Comparison of ENCODE assay signal across 24 cellular contexts in genomic region chr4:78079701-78080430, GRCh38. TPM values are rescaled to one million over a fixed set of nuclear protein-coding genes. Genes with fewer than 3 reads are reported as not detected.
DNase-seq lines count a peak whose midpoint lies in the region; TF ChIP-seq lines count a peak whose summit lies in the region.
"Had no signal": no experiment of that assay in that cellular context is flagged by ENCODE, and none has a peak within 500 bp of the region (broad histone marks: within the 10 kb centered on the region; RNA-seq: fewer than 3 reads in every experiment).

No MANE protein-coding gene starts in this region.

- DNase-seq in NCI-H1092 treated with DMSO at 0.1 percent for 48 hours (lab: John Stamatoyannopoulos, UW) (peak; percentile 87), NCI-H2107 treated with DMSO at 0.1 percent for 48 hours (lab: John Stamatoyannopoulos, UW; ENCODE audit: unreplicated experiment) (peak; percentile 84), WERI-Rb-1 (peak; percentile 33), retina (peak; percentile 16), endothelial cell (ENCODE audit: low spot score) (no peak), GM13976 (ENCODE audit: low spot score) (no peak), posterior vena cava (ENCODE audit: low spot score) (no peak)
- DNase-seq: activated CD4-positive, alpha-beta memory T cell treated with anti-CD3 and anti-CD28 coated beads, Interleukin-2, amount 10 ng/mL, durations not matched to agents 7 days and 5 days; activated CD4-positive, CD25-positive, alpha-beta regulatory T cell; activated naive CD4-positive, alpha-beta T cell treated with Interleukin-2 at 50 U/mL for 16 hours; activated T-cell treated with anti-CD3 and anti-CD28 coated beads, Interleukin-2, amount 50 U/mL, for 1 hour; amygdala; CD8-positive, alpha-beta T cell; esophagus squamous epithelium; GM23248; head of caudate nucleus; Karpas-422; NCI-H1048; occipital lobe; Peyer's patch; stimulated activated CD4-positive, alpha-beta T cell treated with anti-CD3 and anti-CD28 coated beads, Interleukin-1b, Interleukin-23, amount 100 ng/mL, for 48 hours; stimulated activated naive CD8-positive, alpha-beta T cell treated with anti-CD3 and anti-CD28 coated beads, Interleukin-15, Interleukin-2, amounts not matched to agents 100 U/mL and 50 U/mL, for 24 hours; tibial artery had no signal

- no peaks in the 10 kb centered on the region for H3K36me3 Mint-ChIP-seq in endothelial cell (ENCODE audit: low read depth, unreplicated experiment)
- H3K36me3 Mint-ChIP-seq: CD8-positive, alpha-beta T cell had no signal

- in situ Hi-C loops in GM13976 (cut with MboI; ENCODE audit: low sequenced_read_pairs, unreplicated experiment) = no loop called here

- no peaks in the 10 kb centered on the region for H3K27me3 Mint-ChIP-seq in endothelial cell (ENCODE audit: unreplicated experiment)

- TF ChIP-seq CTCF in WERI-Rb-1 (IDR thresholded peaks at IDR 0.05; ENCODE audit: low read depth, low read length) (no peak), endothelial cell (IDR thresholded peaks at IDR 0.05; ENCODE audit: unreplicated experiment) (no peak), GM13976 (IDR thresholded peaks at IDR 0.05; ENCODE audit: borderline replicate concordance, control extremely low read depth, extremely low read depth, insufficient read depth, missing control alignments) (no peak)

- peaks cover 9% of the 10 kb centered on the region for H3K4me1 Mint-ChIP-seq in endothelial cell (ENCODE audit: unreplicated experiment)
- H3K4me1 Mint-ChIP-seq: activated CD4-positive, alpha-beta memory T cell treated with anti-CD3 and anti-CD28 coated beads, Interleukin-2, amount 10 ng/mL, durations not matched to agents 7 days and 5 days had no signal

- H3K27ac Mint-ChIP-seq in endothelial cell (ENCODE audit: unreplicated experiment) = no peak overlapping the region
- H3K27ac Mint-ChIP-seq: activated CD4-positive, alpha-beta memory T cell treated with anti-CD3 and anti-CD28 coated beads, Interleukin-2, amount 10 ng/mL, durations not matched to agents 7 days and 5 days; CD8-positive, alpha-beta T cell; T-helper 2 cell treated with Interferon-gamma antibody and Interleukin-4, amounts not matched to agents 5 μg/mL and 100 μg/mL, for 36 hours had no signal

- no peak overlapping the region for H3K4me3 Mint-ChIP-seq in endothelial cell (ENCODE audit: unreplicated experiment)
- H3K4me3 Mint-ChIP-seq: activated CD4-positive, alpha-beta memory T cell treated with anti-CD3 and anti-CD28 coated beads, Interleukin-2, amount 10 ng/mL, durations not matched to agents 7 days and 5 days; CD8-positive, alpha-beta T cell; T-helper 2 cell treated with Interferon-gamma antibody and Interleukin-4, amounts not matched to agents 5 μg/mL and 100 μg/mL, for 36 hours had no signal

- no peak overlapping the region for H3K27ac ChIP-seq in WERI-Rb-1
- H3K27ac ChIP-seq: esophagus squamous epithelium, GM23248, Peyer's patch, tibial artery had no signal

- peaks cover 49% of the 10 kb centered on the region for H3K27me3 ChIP-seq in WERI-Rb-1 (ENCODE audit: insufficient read depth, low read depth, severe bottlenecking)
- H3K27me3 ChIP-seq: esophagus squamous epithelium, Peyer's patch, tibial artery had no signal

- H3K9me3 ChIP-seq in WERI-Rb-1 (ENCODE audit: severe bottlenecking) = no peaks in the 10 kb centered on the region
- H3K9me3 ChIP-seq: esophagus squamous epithelium, Peyer's patch, tibial artery had no signal

- H3K36me3 ChIP-seq in WERI-Rb-1 = no peaks in the 10 kb centered on the region
- H3K36me3 ChIP-seq: esophagus squamous epithelium, Peyer's patch, tibial artery had no signal

- intact Hi-C loops in posterior vena cava (cut with DNase I) = no loop called here

- no peak overlapping the region for H3K4me3 ChIP-seq in WERI-Rb-1 (ENCODE audit: low read depth, low read length)
- H3K4me3 ChIP-seq: esophagus squamous epithelium, GM23248, Peyer's patch, tibial artery had no signal

- H3K9me3 Mint-ChIP-seq in endothelial cell (ENCODE audit: unreplicated experiment) = no peaks in the 10 kb centered on the region
- H3K9me3 Mint-ChIP-seq: activated CD4-positive, alpha-beta memory T cell treated with anti-CD3 and anti-CD28 coated beads, Interleukin-2, amount 10 ng/mL, durations not matched to agents 7 days and 5 days; CD8-positive, alpha-beta T cell; T-helper 2 cell treated with Interferon-gamma antibody and Interleukin-4, amounts not matched to agents 5 μg/mL and 100 μg/mL, for 36 hours had no signal

RNA-seq across cellular contexts. Expression of gene FRAS1, which starts 22.7 kb away (rescaled TPM):
- total RNA-seq in endothelial cell (ENCODE audit: unreplicated experiment) (51.7 TPM), posterior vena cava (1 to 10 TPM; 2.3 to 8.1 TPM)
- total RNA-seq: activated CD4-positive, alpha-beta memory T cell treated with anti-CD3 and anti-CD28 coated beads, Interleukin-2, amount 10 ng/mL, durations not matched to agents 7 days and 5 days; CD8-positive, alpha-beta T cell had no signal

Comparison
In these comparisons a context has a peak if more than half of its experiments do, and no peak if none do; other contexts are left out.
1. DNase-seq: peak in NCI-H1092 treated with DMSO at 0.1 percent for 48 hours (single experiment), NCI-H2107 treated with DMSO at 0.1 percent for 48 hours (single experiment), WERI-Rb-1 (single experiment) and retina (single experiment); none in endothelial cell (single experiment), GM13976 (single experiment) and posterior vena cava (single experiment).